ENCODE assay signal across 1 cellular context in genomic region chr1:15605398-15606080, GRCh38.
TF ChIP-seq lines count a peak whose summit lies in the region.

No MANE protein-coding gene starts in this region.

TF ChIP-seq in HepG2, 621 proteins besides CTCF, POLR2A, EP300 and RAD21 (continued from another document and continues in another):
- TF ChIP-seq ZNF574 (CRISPR knock-in tag; IDR thresholded peaks at IDR 0.05) (peak; percentile 30; the same call in 1 of the 2 replicates), ISL2 (CRISPR knock-in tag; IDR thresholded peaks at IDR 0.05) (peak; percentile 83), ZNF12 (CRISPR knock-in tag; IDR thresholded peaks at IDR 0.05) (peak; percentile 97), IKZF5 (CRISPR knock-in tag; IDR thresholded peaks at IDR 0.05) (0 out of 2 replicates have a peak, but pooled peaks have one; percentile 24), MIER3 (CRISPR knock-in tag; IDR thresholded peaks at IDR 0.05; ENCODE audit: borderline replicate concordance) (peak; percentile 44; the same call in 1 of the 2 replicates), REXO4 (CRISPR knock-in tag; IDR thresholded peaks at IDR 0.05; ENCODE audit: borderline replicate concordance) (no peak), ZNF850 (CRISPR knock-in tag; conservative IDR thresholded peaks at IDR 0.05) (no peak), SIX1 (CRISPR knock-in tag; IDR thresholded peaks at IDR 0.05; ENCODE audit: borderline replicate concordance) (peak; percentile 66), SRF (IDR thresholded peaks at IDR 0.05; ENCODE audit: low read depth, low read length) (no peak), PITX1 (CRISPR knock-in tag; IDR thresholded peaks at IDR 0.05) (0 out of 2 replicates have a peak, but pooled peaks have one; percentile 29), ZSCAN30 (CRISPR knock-in tag; IDR thresholded peaks at IDR 0.05) (no peak), HNF4A (CRISPR knock-in tag; IDR thresholded peaks at IDR 0.05) (peak; percentile 45; the same call in 1 of the 2 replicates), KAT2B (IDR thresholded peaks at IDR 0.05; ENCODE audit: borderline replicate concordance, low read depth, low read length) (peak; percentile 77; the same call in 1 of the 2 replicates), TCF7 (IDR thresholded peaks at IDR 0.05; ENCODE audit: low read depth) (peak; percentile 50), ZSCAN22 (CRISPR knock-in tag; IDR thresholded peaks at IDR 0.05) (no peak), THAP11 (CRISPR knock-in tag; IDR thresholded peaks at IDR 0.05) (peak; percentile 48), GATAD2A (CRISPR knock-in tag; IDR thresholded peaks at IDR 0.05) (peak; percentile 95), MED1 (CRISPR knock-in tag; IDR thresholded peaks at IDR 0.05) (peak; percentile 65), GFI1 (CRISPR knock-in tag; IDR thresholded peaks at IDR 0.05; ENCODE audit: borderline replicate concordance) (0 out of 2 replicates have a peak, but pooled peaks have one; percentile 24), RARA (CRISPR knock-in tag; IDR thresholded peaks at IDR 0.05) (peak; percentile 84), ZNF549 (CRISPR knock-in tag; IDR thresholded peaks at IDR 0.05) (no peak), ETV5 (CRISPR knock-in tag; IDR thresholded peaks at IDR 0.05; ENCODE audit: borderline replicate concordance) (peak; percentile 33; the same call in 1 of the 2 replicates), RCOR2 (CRISPR knock-in tag; IDR thresholded peaks at IDR 0.05) (peak; percentile 71), FOXP1 (IDR thresholded peaks at IDR 0.05) (no peak), FOXP1 (CRISPR knock-in tag; IDR thresholded peaks at IDR 0.05) (peak; percentile 62; the same call in 1 of the 2 replicates), ATF4 (CRISPR knock-in tag; IDR thresholded peaks at IDR 0.05) (peak in 1 of 2 experiments; percentile 55; a peak in 1 of 4 replicates), SYNCRIP (IDR thresholded peaks at IDR 0.05; ENCODE audit: insufficient read depth, low read depth, low read length) (no peak), ERF (CRISPR knock-in tag; IDR thresholded peaks at IDR 0.05) (peak; percentile 49; the same call in 1 of the 2 replicates), ZNF205 (CRISPR knock-in tag; IDR thresholded peaks at IDR 0.05) (peak; percentile 24; the same call in 1 of the 2 replicates), ZBTB7A (CRISPR knock-in tag; IDR thresholded peaks at IDR 0.05) (no peak), CEBPG (CRISPR knock-in tag; IDR thresholded peaks at IDR 0.05) (0 out of 2 replicates have a peak, but pooled peaks have one; percentile 33), FOXJ3 (CRISPR knock-in tag; IDR thresholded peaks at IDR 0.05; ENCODE audit: borderline replicate concordance) (peak; percentile 43; the same call in 1 of the 2 replicates), MXD4 (CRISPR knock-in tag; IDR thresholded peaks at IDR 0.05) (no peak), HDAC2 (CRISPR knock-in tag; IDR thresholded peaks at IDR 0.05) (peak; percentile 64), SIN3B (IDR thresholded peaks at IDR 0.05; ENCODE audit: low read length) (no peak), ZNF609 (CRISPR knock-in tag; IDR thresholded peaks at IDR 0.05; ENCODE audit: borderline replicate concordance) (peak; percentile 75; the same call in 1 of the 2 replicates), CREM (IDR thresholded peaks at IDR 0.05) (peak; percentile 32; the same call in 1 of the 2 replicates), CREM (CRISPR knock-in tag; IDR thresholded peaks at IDR 0.05) (no peak), NFIC (IDR thresholded peaks at IDR 0.05; ENCODE audit: low read length) (0 out of 2 replicates have a peak, but pooled peaks have one; percentile 39), FOXA3 (CRISPR knock-in tag; IDR thresholded peaks at IDR 0.05) (peak; percentile 88), CEBPB (IDR thresholded peaks at IDR 0.05; ENCODE audit: borderline replicate concordance, low read depth, low read length) (peak; percentile 62; the same call in 1 of the 2 replicates), ZNF224 (CRISPR knock-in tag; IDR thresholded peaks at IDR 0.05) (no peak), PHF21A (CRISPR knock-in tag; IDR thresholded peaks at IDR 0.05) (peak; percentile 41; the same call in 1 of the 2 replicates), TEAD3 (CRISPR knock-in tag; optimal IDR thresholded peaks at IDR 0.05; ENCODE audit: borderline replicate concordance) (peak; percentile 33), FOSL1 (CRISPR knock-in tag; IDR thresholded peaks at IDR 0.05; ENCODE audit: borderline replicate concordance) (peak; percentile 31; the same call in 1 of the 2 replicates)
- TF ChIP-seq, protein P1, sequence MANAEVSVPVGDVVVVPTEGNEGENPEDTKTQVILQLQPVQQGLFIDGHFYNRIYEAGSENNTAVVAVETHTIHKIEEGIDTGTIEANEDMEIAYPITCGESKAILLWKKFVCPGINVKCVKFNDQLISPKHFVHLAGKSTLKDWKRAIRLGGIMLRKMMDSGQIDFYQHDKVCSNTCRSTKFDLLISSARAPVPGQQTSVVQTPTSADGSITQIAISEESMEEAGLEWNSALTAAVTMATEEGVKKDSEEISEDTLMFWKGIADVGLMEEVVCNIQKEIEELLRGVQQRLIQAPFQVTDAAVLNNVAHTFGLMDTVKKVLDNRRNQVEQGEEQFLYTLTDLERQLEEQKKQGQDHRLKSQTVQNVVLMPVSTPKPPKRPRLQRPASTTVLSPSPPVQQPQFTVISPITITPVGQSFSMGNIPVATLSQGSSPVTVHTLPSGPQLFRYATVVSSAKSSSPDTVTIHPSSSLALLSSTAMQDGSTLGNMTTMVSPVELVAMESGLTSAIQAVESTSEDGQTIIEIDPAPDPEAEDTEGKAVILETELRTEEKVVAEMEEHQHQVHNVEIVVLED (CRISPR knock-in tag; IDR thresholded peaks at IDR 0.05; ENCODE audit: borderline replicate concordance), result peak; percentile 40; the same call in 1 of the 2 replicates
- TF ChIP-seq, protein P2, sequence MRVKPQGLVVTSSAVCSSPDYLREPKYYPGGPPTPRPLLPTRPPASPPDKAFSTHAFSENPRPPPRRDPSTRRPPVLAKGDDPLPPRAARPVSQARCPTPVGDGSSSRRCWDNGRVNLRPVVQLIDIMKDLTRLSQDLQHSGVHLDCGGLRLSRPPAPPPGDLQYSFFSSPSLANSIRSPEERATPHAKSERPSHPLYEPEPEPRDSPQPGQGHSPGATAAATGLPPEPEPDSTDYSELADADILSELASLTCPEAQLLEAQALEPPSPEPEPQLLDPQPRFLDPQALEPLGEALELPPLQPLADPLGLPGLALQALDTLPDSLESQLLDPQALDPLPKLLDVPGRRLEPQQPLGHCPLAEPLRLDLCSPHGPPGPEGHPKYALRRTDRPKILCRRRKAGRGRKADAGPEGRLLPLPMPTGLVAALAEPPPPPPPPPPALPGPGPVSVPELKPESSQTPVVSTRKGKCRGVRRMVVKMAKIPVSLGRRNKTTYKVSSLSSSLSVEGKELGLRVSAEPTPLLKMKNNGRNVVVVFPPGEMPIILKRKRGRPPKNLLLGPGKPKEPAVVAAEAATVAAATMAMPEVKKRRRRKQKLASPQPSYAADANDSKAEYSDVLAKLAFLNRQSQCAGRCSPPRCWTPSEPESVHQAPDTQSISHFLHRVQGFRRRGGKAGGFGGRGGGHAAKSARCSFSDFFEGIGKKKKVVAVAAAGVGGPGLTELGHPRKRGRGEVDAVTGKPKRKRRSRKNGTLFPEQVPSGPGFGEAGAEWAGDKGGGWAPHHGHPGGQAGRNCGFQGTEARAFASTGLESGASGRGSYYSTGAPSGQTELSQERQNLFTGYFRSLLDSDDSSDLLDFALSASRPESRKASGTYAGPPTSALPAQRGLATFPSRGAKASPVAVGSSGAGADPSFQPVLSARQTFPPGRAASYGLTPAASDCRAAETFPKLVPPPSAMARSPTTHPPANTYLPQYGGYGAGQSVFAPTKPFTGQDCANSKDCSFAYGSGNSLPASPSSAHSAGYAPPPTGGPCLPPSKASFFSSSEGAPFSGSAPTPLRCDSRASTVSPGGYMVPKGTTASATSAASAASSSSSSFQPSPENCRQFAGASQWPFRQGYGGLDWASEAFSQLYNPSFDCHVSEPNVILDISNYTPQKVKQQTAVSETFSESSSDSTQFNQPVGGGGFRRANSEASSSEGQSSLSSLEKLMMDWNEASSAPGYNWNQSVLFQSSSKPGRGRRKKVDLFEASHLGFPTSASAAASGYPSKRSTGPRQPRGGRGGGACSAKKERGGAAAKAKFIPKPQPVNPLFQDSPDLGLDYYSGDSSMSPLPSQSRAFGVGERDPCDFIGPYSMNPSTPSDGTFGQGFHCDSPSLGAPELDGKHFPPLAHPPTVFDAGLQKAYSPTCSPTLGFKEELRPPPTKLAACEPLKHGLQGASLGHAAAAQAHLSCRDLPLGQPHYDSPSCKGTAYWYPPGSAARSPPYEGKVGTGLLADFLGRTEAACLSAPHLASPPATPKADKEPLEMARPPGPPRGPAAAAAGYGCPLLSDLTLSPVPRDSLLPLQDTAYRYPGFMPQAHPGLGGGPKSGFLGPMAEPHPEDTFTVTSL (CRISPR knock-in tag; IDR thresholded peaks at IDR 0.05; ENCODE audit: borderline replicate concordance), result peak; percentile 73; the same call in 1 of the 2 replicates
- TF ChIP-seq, protein P3, sequence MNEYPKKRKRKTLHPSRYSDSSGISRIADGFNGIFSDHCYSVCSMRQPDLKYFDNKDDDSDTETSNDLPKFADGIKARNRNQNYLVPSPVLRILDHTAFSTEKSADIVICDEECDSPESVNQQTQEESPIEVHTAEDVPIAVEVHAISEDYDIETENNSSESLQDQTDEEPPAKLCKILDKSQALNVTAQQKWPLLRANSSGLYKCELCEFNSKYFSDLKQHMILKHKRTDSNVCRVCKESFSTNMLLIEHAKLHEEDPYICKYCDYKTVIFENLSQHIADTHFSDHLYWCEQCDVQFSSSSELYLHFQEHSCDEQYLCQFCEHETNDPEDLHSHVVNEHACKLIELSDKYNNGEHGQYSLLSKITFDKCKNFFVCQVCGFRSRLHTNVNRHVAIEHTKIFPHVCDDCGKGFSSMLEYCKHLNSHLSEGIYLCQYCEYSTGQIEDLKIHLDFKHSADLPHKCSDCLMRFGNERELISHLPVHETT (CRISPR knock-in tag; conservative IDR thresholded peaks at IDR 0.05), result no peak
